Comparison of ENCODE assay signal across 1 cellular context in genomic region chr6:61682562-61682961, GRCh38.
TF ChIP-seq lines count a peak whose summit lies in the region.

No MANE protein-coding gene starts in this region.

TF ChIP-seq in SK-N-SH, 30 proteins besides CTCF, POLR2A, EP300 and RAD21 (continued from another document):
- no peak for TF ChIP-seq REST (IDR thresholded peaks at IDR 0.05; ENCODE audit: low read depth, low read length)
- no peak for TF ChIP-seq PBX3 (IDR thresholded peaks at IDR 0.05)
- no peak for TF ChIP-seq ELF1 (IDR thresholded peaks at IDR 0.05)
- TF ChIP-seq, protein P1, sequence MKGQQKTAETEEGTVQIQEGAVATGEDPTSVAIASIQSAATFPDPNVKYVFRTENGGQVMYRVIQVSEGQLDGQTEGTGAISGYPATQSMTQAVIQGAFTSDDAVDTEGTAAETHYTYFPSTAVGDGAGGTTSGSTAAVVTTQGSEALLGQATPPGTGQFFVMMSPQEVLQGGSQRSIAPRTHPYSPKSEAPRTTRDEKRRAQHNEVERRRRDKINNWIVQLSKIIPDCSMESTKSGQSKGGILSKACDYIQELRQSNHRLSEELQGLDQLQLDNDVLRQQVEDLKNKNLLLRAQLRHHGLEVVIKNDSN (IDR thresholded peaks at IDR 0.05; ENCODE audit: borderline replicate concordance, low read depth) = no peak
- TF ChIP-seq TAF1 (IDR thresholded peaks at IDR 0.05; ENCODE audit: borderline replicate concordance, low read depth, low read length) = no peak
- TF ChIP-seq TEAD4 (IDR thresholded peaks at IDR 0.05; ENCODE audit: borderline replicate concordance, insufficient read depth) = no peak
- TF ChIP-seq TCF12 (IDR thresholded peaks at IDR 0.05) = no peak
- TF ChIP-seq, protein P2, sequence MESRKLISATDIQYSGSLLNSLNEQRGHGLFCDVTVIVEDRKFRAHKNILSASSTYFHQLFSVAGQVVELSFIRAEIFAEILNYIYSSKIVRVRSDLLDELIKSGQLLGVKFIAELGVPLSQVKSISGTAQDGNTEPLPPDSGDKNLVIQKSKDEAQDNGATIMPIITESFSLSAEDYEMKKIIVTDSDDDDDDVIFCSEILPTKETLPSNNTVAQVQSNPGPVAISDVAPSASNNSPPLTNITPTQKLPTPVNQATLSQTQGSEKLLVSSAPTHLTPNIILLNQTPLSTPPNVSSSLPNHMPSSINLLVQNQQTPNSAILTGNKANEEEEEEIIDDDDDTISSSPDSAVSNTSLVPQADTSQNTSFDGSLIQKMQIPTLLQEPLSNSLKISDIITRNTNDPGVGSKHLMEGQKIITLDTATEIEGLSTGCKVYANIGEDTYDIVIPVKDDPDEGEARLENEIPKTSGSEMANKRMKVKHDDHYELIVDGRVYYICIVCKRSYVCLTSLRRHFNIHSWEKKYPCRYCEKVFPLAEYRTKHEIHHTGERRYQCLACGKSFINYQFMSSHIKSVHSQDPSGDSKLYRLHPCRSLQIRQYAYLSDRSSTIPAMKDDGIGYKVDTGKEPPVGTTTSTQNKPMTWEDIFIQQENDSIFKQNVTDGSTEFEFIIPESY (IDR thresholded peaks at IDR 0.05; ENCODE audit: borderline replicate concordance, low read depth) = no peak
- TF ChIP-seq FOXM1 (IDR thresholded peaks at IDR 0.05; ENCODE audit: low read depth) = no peak
